Comparison of ENCODE assay signal across 19 cellular contexts in genomic region chr19:30924670-30925069, GRCh38.
A peak's percentile ranks its signal among the peaks of the same experiment; 100 is the strongest.
DNase-seq lines count a peak whose midpoint lies in the region; ATAC-seq and TF ChIP-seq lines count a peak whose summit lies in the region.
"Had no signal": no experiment of that assay in that cellular context is flagged by ENCODE, and none has a peak within 500 bp of the region (broad histone marks: within the 10 kb centered on the region; RNA-seq: fewer than 3 reads in every experiment).

No MANE protein-coding gene starts in this region.

- CTCF ChIA-PET in HEK293 (lab: Yijun Ruan, JAX) = no interaction called here

- POLR2A ChIA-PET in HEK293 (lab: Yijun Ruan, JAX) = interaction anchor here (0.6 kb wide), 1 partner anchor 1174 kb away, joined by 3 read pairs; no protein-coding TSS in a partner anchor

- H2AFZ ChIP-seq in KMS-11 (ENCODE audit: low read depth) = 0 out of 2 replicates have a peak overlapping the region, but pooled peaks have one; percentile 3

- ATAC-seq in HG03460 (IDR thresholded peaks at IDR 0.05; ENCODE audit: unreplicated experiment) = no peak

- H3K4me3 ChIP-seq in HEK293 (ENCODE audit: low read depth, low read length) (no peak overlapping the region), KMS-11 (IDR thresholded peaks at IDR 0.05; ENCODE audit: insufficient read depth, low read depth, low read length) (no peak overlapping the region), stomach smooth muscle (ENCODE audit: low read length in 2 of 2) (peak overlapping the region; percentile 49 to 57)
- H3K4me3 ChIP-seq: HAP-1 had no signal

- H4K20me1 ChIP-seq in KMS-11 (ENCODE audit: insufficient read depth) = no peaks in the 10 kb centered on the region

- no peaks in the 10 kb centered on the region for H3K79me2 ChIP-seq in KMS-11 (ENCODE audit: insufficient read depth, low read depth)

- H3K4me2 ChIP-seq in KMS-11 = no peak overlapping the region

- H3K9me3 ChIP-seq in HEK293 (ENCODE audit: control insufficient read depth, insufficient read depth, low read depth, low read length) (peaks cover 12% of the 10 kb centered on the region; the same call in 1 of the 2 replicates), stomach smooth muscle (ENCODE audit: control insufficient read depth in 2 of 2, low read length in 2 of 2) (peaks cover 0 to 6% of the 10 kb centered on the region in 2 donors)
- H3K9me3 ChIP-seq: BE2C, HAP-1 had no signal

- no peaks in the 10 kb centered on the region for H3K4me1 ChIP-seq in HEK293 (ENCODE audit: control insufficient read depth, insufficient read depth, low read length)
- peaks cover 13% of the 10 kb centered on the region for H3K4me1 ChIP-seq in KMS-11 (ENCODE audit: low read depth, poor library complexity, severe bottlenecking)
- peaks cover 2% of the 10 kb centered on the region for H3K4me1 ChIP-seq in stomach smooth muscle (ENCODE audit: control insufficient read depth, insufficient read depth, low read length)
- H3K4me1 ChIP-seq: BE2C, Caco-2, HAP-1 had no signal

- DNase-seq in mesenteric fat pad (ENCODE audit: low spot score) = peak; percentile 60
- DNase-seq in NCI-H510A treated with DMSO at 0.1 percent for 48 hours (lab: John Stamatoyannopoulos, UW) = no peak
- no peak for DNase-seq in DMS53 treated with DMSO at 0.1 percent for 48 hours (lab: John Stamatoyannopoulos, UW; ENCODE audit: unreplicated experiment)
- DNase-seq: ACHN; BE2C; C1 segment of cervical spinal cord; Caco-2; CD4-positive, CD25-positive, alpha-beta regulatory T cell; CD8-positive, alpha-beta memory T cell; DMS79; GDM1; IMR-90; KBM-7 had no signal

- H3K36me3 ChIP-seq in HEK293 (ENCODE audit: control insufficient read depth in 2 of 2, insufficient read depth in 1 of 2, low read length in 2 of 2) (no peaks in the 10 kb centered on the region), KMS-11 (ENCODE audit: insufficient read depth) (no peaks in the 10 kb centered on the region), stomach smooth muscle (ENCODE audit: control insufficient read depth in 2 of 2, insufficient read depth in 2 of 2, low read length in 2 of 2) (no peaks in the 10 kb centered on the region)
- H3K36me3 ChIP-seq: BE2C, HAP-1 had no signal

- H3K27me3 ChIP-seq in KMS-11 (ENCODE audit: insufficient read depth, low read depth) = no peaks in the 10 kb centered on the region
- peaks cover 0 to 2% of the 10 kb centered on the region in 2 donors for H3K27me3 ChIP-seq in stomach smooth muscle (ENCODE audit: control insufficient read depth in 1 of 2, insufficient read depth in 2 of 2, low read length in 2 of 2)
- H3K27me3 ChIP-seq: BE2C had no signal

- H3K9ac ChIP-seq in KMS-11 = no peak overlapping the region
- no peak overlapping the region for H3K9ac ChIP-seq in stomach smooth muscle (ENCODE audit: low read length in 2 of 2)

- TF ChIP-seq CTCF in HEK293 (tag by site-specific recombination; IDR thresholded peaks at IDR 0.05) (no peak), KMS-11 (conservative IDR thresholded peaks at IDR 0.05; ENCODE audit: low read depth, low read length) (no peak)

- H3K27ac ChIP-seq in HEK293 (ENCODE audit: extremely low read depth, low read depth, low read length) (no peak overlapping the region), KMS-11 (no peak overlapping the region), stomach smooth muscle (ENCODE audit: low read length) (no peak overlapping the region)
- H3K27ac ChIP-seq: HL-60 had no signal

TF ChIP-seq in HEK293, 187 proteins besides CTCF, POLR2A, EP300 and RAD21:
- TF ChIP-seq ZNF174 (tag by site-specific recombination; IDR thresholded peaks at IDR 0.05) (no peak), ATF2 (tag by site-specific recombination; IDR thresholded peaks at IDR 0.05; ENCODE audit: low read depth) (peak; percentile 70)

Comparison
In these comparisons a context has a peak if more than half of its experiments do, and no peak if none do; other contexts are left out.
1. H3K4me3 ChIP-seq: peak in stomach smooth muscle (2 of 2); none in HEK293 (single experiment) and KMS-11 (single experiment).